Comparison of ENCODE assay signal across 12 cellular contexts in genomic region chr2:101737478-101738240, GRCh38. TPM values are rescaled to one million over a fixed set of nuclear protein-coding genes. Genes with fewer than 3 reads are reported as not detected.
DNase-seq lines count a peak whose midpoint lies in the region; ATAC-seq, FAIRE-seq and TF ChIP-seq lines count a peak whose summit lies in the region.
"Had no signal": no experiment of that assay in that cellular context is flagged by ENCODE, and none has a peak within 500 bp of the region (broad histone marks: within the 10 kb centered on the region; RNA-seq: fewer than 3 reads in every experiment).

No MANE protein-coding gene starts in this region.

- no peaks in the 10 kb centered on the region for H3K9me3 Mint-ChIP-seq in Calu3 (ENCODE audit: low read depth, unreplicated experiment)
- H3K9me3 Mint-ChIP-seq in progenitor cell of endocrine pancreas (ENCODE audit: low read depth) = no peaks in the 10 kb centered on the region

- DNase-seq in Calu3 (peak; percentile 45), RCC 7860 (ENCODE audit: low spot score) (peak; percentile 64), fibroblast of the aortic adventitia (ENCODE audit: low read depth) (peak; percentile 41), progenitor cell of endocrine pancreas (ENCODE audit: low spot score, unreplicated experiment) (no peak), lower leg skin (ENCODE audit: low spot score in 2 of 2) (no peak)
- DNase-seq: activated CD8-positive, alpha-beta memory T cell treated with anti-CD3 and anti-CD28 coated beads, Interleukin-2, amount 50 U/mL, for 48 hours; T-helper 9 cell had no signal

- H3K4me3 Mint-ChIP-seq in Calu3 (ENCODE audit: low read depth, unreplicated experiment) = peak overlapping the region; percentile 45
- peak overlapping the region; percentile 16 for H3K4me3 Mint-ChIP-seq in progenitor cell of endocrine pancreas (ENCODE audit: low read depth)

- H3K4me1 Mint-ChIP-seq in Calu3 (ENCODE audit: low read depth, unreplicated experiment) (peaks cover 73% of the 10 kb centered on the region), progenitor cell of endocrine pancreas (ENCODE audit: low read depth) (peaks cover 76% of the 10 kb centered on the region)

- BruUV-seq in Calu3 (replicated peaks; lab: Mats Ljungman, UMichigan) = TSS peak; percentile 62

- intact Hi-C loops in Calu3 (cut with micrococcal nuclease; ENCODE audit: unreplicated experiment) (loop anchor here (2.0 to 5.0 kb wide), 3 partner anchors 25 to 220 kb away; no protein-coding TSS in a partner anchor), lower leg skin (cut with DNase I; ENCODE audit: low total_unique reads) (no loop called here)

- CTCF ChIA-PET in Calu3 (lab: Charles Lee) = interaction anchor here (0.8 to 2.0 kb wide), 3 partner anchors 8 to 21 kb away, joined by 3 to 7 read pairs (median 7); no protein-coding TSS in a partner anchor

- ATAC-seq in HG03139 (IDR thresholded peaks at IDR 0.05; ENCODE audit: unreplicated experiment) = no peak
- no peak for ATAC-seq in HG02798 (IDR thresholded peaks at IDR 0.05; ENCODE audit: poor library complexity, unreplicated experiment)
- no peak for ATAC-seq in GM21381 (IDR thresholded peaks at IDR 0.05; ENCODE audit: unreplicated experiment)

- FAIRE-seq in RCC 7860 (lab: Jason Lieb, UNC) = peak; percentile 81
- FAIRE-seq: colon, GM12891 had no signal

- H3K4me3 ChIP-seq in fibroblast of the aortic adventitia (ENCODE audit: low read depth, low read length) = no peak overlapping the region
- no peak overlapping the region for H3K4me3 ChIP-seq in lower leg skin (ENCODE audit: low read depth, poor library complexity, severe bottlenecking)

- H3K27me3 Mint-ChIP-seq in Calu3 (ENCODE audit: unreplicated experiment) (no peaks in the 10 kb centered on the region), progenitor cell of endocrine pancreas (no peaks in the 10 kb centered on the region)

- peaks cover 15% of the 10 kb centered on the region for H3K36me3 Mint-ChIP-seq in Calu3 (ENCODE audit: insufficient read depth, unreplicated experiment)
- H3K36me3 Mint-ChIP-seq in progenitor cell of endocrine pancreas (ENCODE audit: insufficient read depth) = peaks cover 1% of the 10 kb centered on the region

- TF ChIP-seq CTCF in Calu3 (IDR thresholded peaks at IDR 0.05; ENCODE audit: unreplicated experiment) (no peak), fibroblast of the aortic adventitia (IDR thresholded peaks at IDR 0.05; ENCODE audit: insufficient read depth, low read length) (no peak), progenitor cell of endocrine pancreas (IDR thresholded peaks at IDR 0.05; ENCODE audit: unreplicated experiment) (no peak), lower leg skin (IDR thresholded peaks at IDR 0.05) (no peak)

- H3K27ac Mint-ChIP-seq in Calu3 (ENCODE audit: unreplicated experiment) (peak overlapping the region; percentile 77), progenitor cell of endocrine pancreas (peak overlapping the region; percentile 36)

- TF ChIP-seq POLR2A in lower leg skin (IDR thresholded peaks at IDR 0.05) = no peak

- 72 to 80% methylated on average over 3 of the region's 3 CpGs for WGBS in lower leg skin, 2 donors

RNA-seq across cellular contexts. Expression of gene MAP4K4, which starts 40.2 kb away (rescaled TPM):
- 136 and 151 TPM in 2 replicates for total RNA-seq in Calu3 (2022)
- total RNA-seq in fibroblast of the aortic adventitia (ENCODE audit: low replicate concordance) = 193 and 208 TPM in 2 replicates
- total RNA-seq in progenitor cell of endocrine pancreas = 171 and 184 TPM in 2 replicates
- total RNA-seq in lower leg skin = 10 to 100 TPM; 25.7 to 42.3 (median 29.8) TPM

Comparison
In these comparisons a context has a peak if more than half of its experiments do, and no peak if none do; other contexts are left out.
1. DNase-seq: peak in Calu3 (single experiment), RCC 7860 (single experiment) and fibroblast of the aortic adventitia (single experiment); none in progenitor cell of endocrine pancreas (single experiment) and lower leg skin (0 of 2).